In the genomic region with DNA sequence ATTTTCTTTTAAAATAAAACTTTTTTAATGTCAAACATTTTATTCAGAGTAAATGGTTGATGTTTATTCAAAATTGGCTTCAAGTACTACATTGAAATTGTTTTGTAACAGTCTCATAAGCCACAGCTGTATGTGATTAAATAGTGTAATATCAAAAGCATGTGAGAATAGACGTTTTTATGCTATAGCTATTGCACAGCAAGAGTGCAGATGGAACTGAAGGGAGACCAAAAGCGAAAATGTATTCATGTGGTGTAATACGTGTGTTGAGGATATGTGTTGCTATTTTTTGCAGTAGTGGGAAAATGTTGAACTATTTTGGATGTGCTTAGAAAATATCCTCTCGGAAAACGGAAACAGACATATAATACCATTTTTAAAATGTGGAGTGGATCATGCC, we compare ENCODE assay signal across 12 cellular contexts. TPM values are rescaled to one million over a fixed set of nuclear protein-coding genes. Genes with fewer than 3 reads are reported as not detected.
DNase-seq lines count a peak whose midpoint lies in the region; ATAC-seq, FAIRE-seq and TF ChIP-seq lines count a peak whose summit lies in the region.
"Had no signal": no experiment of that assay in that cellular context is flagged by ENCODE, and none has a peak within 500 bp of the region (broad histone marks: within the 10 kb centered on the region; RNA-seq: fewer than 3 reads in every experiment).

No MANE protein-coding gene starts in this region.

- H3K27ac ChIP-seq in skin epidermis = peak overlapping the region in 13 of 21 experiments; percentile 8 to 90 (median 62)

- no peaks in the 10 kb centered on the region for H3K9me3 Mint-ChIP-seq in progenitor cell of endocrine pancreas (ENCODE audit: low read depth)
- H3K9me3 Mint-ChIP-seq: activated naive CD8-positive, alpha-beta T cell treated with anti-CD3 and anti-CD28 coated beads, Interleukin-2, amount 10 ng/mL, durations not matched to agents 7 days and 5 days had no signal

- DNase-seq in fibroblast of pulmonary artery (ENCODE audit: low read depth) = peak; percentile 57
- DNase-seq in progenitor cell of endocrine pancreas (ENCODE audit: low spot score, unreplicated experiment) = no peak
- no peak for DNase-seq in NCI-H526 (lab: John Stamatoyannopoulos, UW)
- DNase-seq in NCI-H1930 (lab: John Stamatoyannopoulos, UW) = no peak
- DNase-seq: activated naive CD8-positive, alpha-beta T cell treated with anti-CD3 and anti-CD28 coated beads, Interleukin-2, amount 10 ng/mL, durations not matched to agents 7 days and 5 days; NCI-H2029; T-helper 2 cell had no signal

- no peak overlapping the region for H3K4me3 Mint-ChIP-seq in progenitor cell of endocrine pancreas (ENCODE audit: low read depth)
- H3K4me3 Mint-ChIP-seq: activated naive CD8-positive, alpha-beta T cell treated with anti-CD3 and anti-CD28 coated beads, Interleukin-2, amount 10 ng/mL, durations not matched to agents 7 days and 5 days; IgD-negative memory B cell had no signal

- H3K4me1 Mint-ChIP-seq in progenitor cell of endocrine pancreas (ENCODE audit: low read depth) = peaks cover 24% of the 10 kb centered on the region

- peak overlapping the region; percentile 45 for H3K4me3 ChIP-seq in WI38 (ENCODE audit: low read depth, low read length)
- H3K4me3 ChIP-seq in fibroblast of pulmonary artery (replicated peaks; ENCODE audit: low read depth, low read length) = peak overlapping the region; percentile 84
- H3K4me3 ChIP-seq in skin epidermis = no peak overlapping the region

- peaks cover 5% of the 10 kb centered on the region for H3K27me3 Mint-ChIP-seq in progenitor cell of endocrine pancreas

- peak; percentile 69 for FAIRE-seq in G401.6 (lab: Jason Lieb, UNC)

- no peak for ATAC-seq in HG03280 (IDR thresholded peaks at IDR 0.05; ENCODE audit: unreplicated experiment)

- no peak overlapping the region for H3K27ac Mint-ChIP-seq in progenitor cell of endocrine pancreas
- H3K27ac Mint-ChIP-seq: activated naive CD8-positive, alpha-beta T cell treated with anti-CD3 and anti-CD28 coated beads, Interleukin-2, amount 10 ng/mL, durations not matched to agents 7 days and 5 days; IgD-negative memory B cell had no signal

- H3K36me3 Mint-ChIP-seq in progenitor cell of endocrine pancreas (ENCODE audit: insufficient read depth) = no peaks in the 10 kb centered on the region
- H3K36me3 Mint-ChIP-seq: activated naive CD8-positive, alpha-beta T cell treated with anti-CD3 and anti-CD28 coated beads, Interleukin-2, amount 10 ng/mL, durations not matched to agents 7 days and 5 days; IgD-negative memory B cell had no signal

- TF ChIP-seq CTCF in WI38 (IDR thresholded peaks at IDR 0.05; ENCODE audit: low read depth, low read length) = no peak
- no peak for TF ChIP-seq CTCF in fibroblast of pulmonary artery (IDR thresholded peaks at IDR 0.05; ENCODE audit: low read length, missing control alignments)
- TF ChIP-seq CTCF in progenitor cell of endocrine pancreas (IDR thresholded peaks at IDR 0.05; ENCODE audit: unreplicated experiment) = no peak

RNA-seq across cellular contexts. Expression of gene RBMS3, which starts 6.0 kb away (rescaled TPM):
- 3.8 and 5.1 TPM in 2 replicates for total RNA-seq in progenitor cell of endocrine pancreas

Comparison
In these comparisons a context has a peak if more than half of its experiments do, and no peak if none do; other contexts are left out.
1. H3K4me3 ChIP-seq: peak in WI38 (single experiment) and fibroblast of pulmonary artery (single experiment); none in skin epidermis (0 of 7).